Comparison of ENCODE assay signal across 1 cellular context in genomic region chr16:86492961-86493639, GRCh38.
TF ChIP-seq lines count a peak whose summit lies in the region.

No MANE protein-coding gene starts in this region.

TF ChIP-seq in GM23338, 12 proteins besides CTCF, POLR2A, EP300 and RAD21 (continued from another document):
- TF ChIP-seq ZNF462 (CRISPR knock-in tag; IDR thresholded peaks at IDR 0.05), result no peak
- TF ChIP-seq CREB1 (CRISPR knock-in tag; IDR thresholded peaks at IDR 0.05; ENCODE audit: low read depth), result no peak
- TF ChIP-seq JUNB (IDR thresholded peaks at IDR 0.05; ENCODE audit: unreplicated experiment), result no peak
- TF ChIP-seq EZH2 (IDR thresholded peaks at IDR 0.05; ENCODE audit: low read depth, unreplicated experiment), result no peak
- no peak for TF ChIP-seq NANOG (IDR thresholded peaks at IDR 0.05; ENCODE audit: borderline replicate concordance)
- no peak for TF ChIP-seq ZNF114 (CRISPR knock-in tag; IDR thresholded peaks at IDR 0.05)
- TF ChIP-seq ETS1 (IDR thresholded peaks at IDR 0.05), result no peak
- TF ChIP-seq POLR2AphosphoS5 (IDR thresholded peaks at IDR 0.05; ENCODE audit: low read depth), result no peak
TF ChIP-seq in GM23338: peak in this region for 0.
